ENCODE assay signal across 8 cellular contexts in genomic region chr17:59762022-59762825, GRCh38. TPM values are rescaled to one million over a fixed set of nuclear protein-coding genes. Genes with fewer than 3 reads are reported as not detected.
DNase-seq lines count a peak whose midpoint lies in the region; ATAC-seq and TF ChIP-seq lines count a peak whose summit lies in the region.

No MANE protein-coding gene starts in this region.

- H3K27me3 Mint-ChIP-seq in activated CD4-positive, alpha-beta T cell treated with anti-CD3 and anti-CD28 coated beads for 36 hours: no peaks in the 10 kb centered on the region
- H3K27me3 Mint-ChIP-seq in stimulated activated naive B cell treated with anti-CD40 and anti-IgM and Interleukin-4, amounts not matched to agents 10 μg/mL and 1 μg/mL and 100 μg/mL, for 72 hours: no peaks in the 10 kb centered on the region

- H3K36me3 Mint-ChIP-seq in activated CD4-positive, alpha-beta T cell treated with anti-CD3 and anti-CD28 coated beads for 36 hours (ENCODE audit: low read depth): peaks cover 60% of the 10 kb centered on the region
- peaks cover 37 to 54% of the 10 kb centered on the region in 2 donors for H3K36me3 Mint-ChIP-seq in stimulated activated naive B cell treated with anti-CD40 and anti-IgM and Interleukin-4, amounts not matched to agents 10 μg/mL and 1 μg/mL and 100 μg/mL, for 72 hours

- H3K9me3 Mint-ChIP-seq in activated CD4-positive, alpha-beta T cell treated with anti-CD3 and anti-CD28 coated beads for 36 hours (ENCODE audit: low read depth): peaks cover 7% of the 10 kb centered on the region
- H3K9me3 Mint-ChIP-seq in stimulated activated naive B cell treated with anti-CD40 and anti-IgM and Interleukin-4, amounts not matched to agents 10 μg/mL and 1 μg/mL and 100 μg/mL, for 72 hours: peaks cover 4 to 6% of the 10 kb centered on the region in 2 donors

- intact Hi-C loops in activated CD4-positive, alpha-beta T cell treated with anti-CD3 and anti-CD28 coated beads for 36 hours (cut with DNase I, micrococcal nuclease): loop anchor here (1.0 to 5.0 kb wide), 8 partner anchors 8 to 1423 kb away; no protein-coding TSS in a partner anchor

- H3K4me3 Mint-ChIP-seq in activated CD4-positive, alpha-beta T cell treated with anti-CD3 and anti-CD28 coated beads for 36 hours: peak overlapping the region; percentile 63
- H3K4me3 Mint-ChIP-seq in stimulated activated naive B cell treated with anti-CD40 and anti-IgM and Interleukin-4, amounts not matched to agents 10 μg/mL and 1 μg/mL and 100 μg/mL, for 72 hours: peak overlapping the region; percentile 63 to 64

- POLR2A ChIA-PET in activated CD4-positive, alpha-beta T cell treated with anti-CD3 and anti-CD28 coated beads for 36 hours (lab: Charles Lee): interaction anchor here (0.6 to 4.8 kb wide), 9 partner anchors 9 to 141 kb away, joined by 3 to 83 read pairs (median 4); no protein-coding TSS in a partner anchor

- ATAC-seq in activated CD4-positive, alpha-beta T cell treated with anti-CD3 and anti-CD28 coated beads for 36 hours: peak; percentile 66
- ATAC-seq in SK-N-SH treated with all-trans-retinoic acid at 6 μM for 48 hours (peak; percentile 63), GM21528 (IDR thresholded peaks at IDR 0.05; ENCODE audit: low FRiP score, unreplicated experiment) (no peak)
- ATAC-seq in stimulated activated naive B cell treated with anti-CD40 and anti-IgM and Interleukin-4, amounts not matched to agents 10 μg/mL and 1 μg/mL and 100 μg/mL, for 72 hours (replicated peaks): peak; percentile 66 to 75

- no peak for DNase-seq in activated CD4-positive, alpha-beta T cell treated with anti-CD3 and anti-CD28 coated beads for 36 hours
- DNase-seq in activated CD4-positive, alpha-beta T cell treated with anti-CD3 and anti-CD28 coated beads for 48 hours: no peak
- DNase-seq in fibroblast of gingiva (ENCODE audit: low read depth): peak; percentile 43
- DNase-seq in stimulated activated naive B cell treated with anti-CD40 and anti-IgM and Interleukin-4, amounts not matched to agents 10 μg/mL and 1 μg/mL and 100 μg/mL, for 72 hours: no peak
- no peak for DNase-seq in GF-D8 (lab: John Stamatoyannopoulos, UW)
- DNase-seq in stimulated activated CD4-positive, alpha-beta T cell treated with anti-CD3 and anti-CD28 coated beads, Interleukin-2, amount 100 ng/mL, for 48 hours: no peak

- peak overlapping the region; percentile 99 for H3K27ac Mint-ChIP-seq in activated CD4-positive, alpha-beta T cell treated with anti-CD3 and anti-CD28 coated beads for 36 hours
- peak overlapping the region; percentile 96 for H3K27ac Mint-ChIP-seq in stimulated activated naive B cell treated with anti-CD40 and anti-IgM and Interleukin-4, amounts not matched to agents 10 μg/mL and 1 μg/mL and 100 μg/mL, for 72 hours

- CTCF ChIA-PET in activated CD4-positive, alpha-beta T cell treated with anti-CD3 and anti-CD28 coated beads for 36 hours (lab: Charles Lee): interaction anchor here (0.6 to 5.6 kb wide), 9 partner anchors 9 to 98 kb away, joined by 3 to 66 read pairs (median 12); no protein-coding TSS in a partner anchor

- H3K4me1 Mint-ChIP-seq in activated CD4-positive, alpha-beta T cell treated with anti-CD3 and anti-CD28 coated beads for 36 hours: peaks cover 70% of the 10 kb centered on the region
- H3K4me1 Mint-ChIP-seq in stimulated activated naive B cell treated with anti-CD40 and anti-IgM and Interleukin-4, amounts not matched to agents 10 μg/mL and 1 μg/mL and 100 μg/mL, for 72 hours: peaks cover 22 to 54% of the 10 kb centered on the region in 2 donors

TF ChIP-seq in SK-N-SH treated with all-trans-retinoic acid at 6 μM for 48 hours, 23 proteins besides CTCF, POLR2A, EP300 and RAD21:
- TF ChIP-seq ZC3H10 (CRISPR knock-in tag; IDR thresholded peaks at IDR 0.05): peak; percentile 48
- TF ChIP-seq SNAI2 (CRISPR knock-in tag; IDR thresholded peaks at IDR 0.05): no peak
- no peak for TF ChIP-seq TCF4 (CRISPR knock-in tag; IDR thresholded peaks at IDR 0.05; ENCODE audit: borderline replicate concordance)
- TF ChIP-seq PATZ1 (CRISPR knock-in tag; IDR thresholded peaks at IDR 0.05; ENCODE audit: borderline replicate concordance): peak; percentile 12; the same call in 1 of the 2 replicates
- no peak for TF ChIP-seq CREB5 (CRISPR knock-in tag; IDR thresholded peaks at IDR 0.05; ENCODE audit: low read depth)
- TF ChIP-seq TOX (CRISPR knock-in tag; IDR thresholded peaks at IDR 0.05; ENCODE audit: borderline replicate concordance): 0 out of 2 replicates have a peak, but pooled peaks have one; percentile 30
- TF ChIP-seq ZFP3 (CRISPR knock-in tag; IDR thresholded peaks at IDR 0.05): 0 out of 2 replicates have a peak, but pooled peaks have one; percentile 4
- no peak for TF ChIP-seq ESRRG (CRISPR knock-in tag; IDR thresholded peaks at IDR 0.05)

RNA-seq across cellular contexts. Expression of gene VMP1, which starts 54.8 kb away (rescaled TPM):
- total RNA-seq in activated CD4-positive, alpha-beta T cell treated with anti-CD3 and anti-CD28 coated beads for 36 hours: 100 to 1,000 TPM; 378 to 402 TPM

RNA-seq across cellular contexts. Expression of gene PTRH2, which starts 55.0 kb away (rescaled TPM):
- 10 to 100 TPM; 41.7 to 54.7 TPM for total RNA-seq in activated CD4-positive, alpha-beta T cell treated with anti-CD3 and anti-CD28 coated beads for 36 hours
